8 cellular contexts compared by ENCODE assay signal in genomic region chr10:47553214-47553859, GRCh38. TPM values are rescaled to one million over a fixed set of nuclear protein-coding genes. Genes with fewer than 3 reads are reported as not detected.
DNase-seq lines count a peak whose midpoint lies in the region; ATAC-seq and TF ChIP-seq lines count a peak whose summit lies in the region.
"Not testable (repeated sequence)": the region's sequence is repeated elsewhere in the genome, so short reads cannot be mapped to it uniquely, and the experiment has no call there.

No MANE protein-coding gene starts in this region.

- TF ChIP-seq EP300 in esophagus muscularis mucosa (IDR thresholded peaks at IDR 0.05), result not testable (repeated sequence)

- peak; percentile 82 for DNase-seq in DMS153 (lab: John Stamatoyannopoulos, UW)
- peak; percentile 11 for DNase-seq in Jurkat, Clone E6-1 (ENCODE audit: low read depth, low spot score)
- peak; percentile 90 to 91 for DNase-seq in activated T-cell treated with anti-CD3 and anti-CD28 coated beads, Interleukin-2, amount 50 U/mL, for 48 hours
- DNase-seq in esophagus muscularis mucosa (ENCODE audit: extremely low spot score), result peak; percentile 94
- DNase-seq in stimulated activated CD8-positive, alpha-beta memory T cell treated with anti-CD3 and anti-CD28 coated beads, Interleukin-4, amount 100 ng/mL, for 48 hours, result peak; percentile 90

- TF ChIP-seq CTCF in esophagus muscularis mucosa (IDR thresholded peaks at IDR 0.05), result not testable (repeated sequence)

- H3K4me1 ChIP-seq in esophagus muscularis mucosa; muscle layer of colon (ENCODE audit: insufficient read depth, low read length): not testable (repeated sequence)

- peak overlapping the region; percentile 80 to 88 (median 86) for H3K27ac ChIP-seq in esophagus muscularis mucosa (replicated peaks in 1 of 4)
- peak overlapping the region; percentile 80 for H3K27ac ChIP-seq in muscle layer of colon (ENCODE audit: low read depth, low read length)

- H3K9ac ChIP-seq in muscle layer of colon (ENCODE audit: low read length), result peak overlapping the region; percentile 90

- not testable (repeated sequence) for H3K36me3 ChIP-seq in esophagus muscularis mucosa; muscle layer of colon (ENCODE audit: insufficient read depth, low read length)

- H3K9me3 ChIP-seq in esophagus muscularis mucosa; muscle layer of colon (ENCODE audit: low read length): not testable (repeated sequence)

- WGBS in esophagus muscularis mucosa, result 2% methylated on average over 8 of the region's 60 CpGs

- ATAC-seq in GM21723 (IDR thresholded peaks at IDR 0.05; ENCODE audit: unreplicated experiment), result peak; percentile 95

- intact Hi-C loops in esophagus muscularis mucosa (cut with DNase I), result not testable (repeated sequence)

- not testable (repeated sequence) for H3K27me3 ChIP-seq in esophagus muscularis mucosa; muscle layer of colon (ENCODE audit: control insufficient read depth in 1 of 2, insufficient read depth in 2 of 2, low read length in 2 of 2)

- peak overlapping the region; percentile 67 for H3K4me3 ChIP-seq in Jurkat, Clone E6-1 (ENCODE audit: low read length)
- H3K4me3 ChIP-seq in esophagus muscularis mucosa (peak overlapping the region; percentile 64 to 89 (median 70)), muscle layer of colon (ENCODE audit: low read depth in 1 of 2, low read length in 2 of 2) (peak overlapping the region; percentile 57 to 87)

- not testable (repeated sequence) for TF ChIP-seq POLR2A in esophagus muscularis mucosa (IDR thresholded peaks at IDR 0.05; ENCODE audit: low read depth)

TF ChIP-seq in PFSK-1, 5 proteins besides CTCF, POLR2A, EP300 and RAD21:
- TF ChIP-seq, protein P1, sequence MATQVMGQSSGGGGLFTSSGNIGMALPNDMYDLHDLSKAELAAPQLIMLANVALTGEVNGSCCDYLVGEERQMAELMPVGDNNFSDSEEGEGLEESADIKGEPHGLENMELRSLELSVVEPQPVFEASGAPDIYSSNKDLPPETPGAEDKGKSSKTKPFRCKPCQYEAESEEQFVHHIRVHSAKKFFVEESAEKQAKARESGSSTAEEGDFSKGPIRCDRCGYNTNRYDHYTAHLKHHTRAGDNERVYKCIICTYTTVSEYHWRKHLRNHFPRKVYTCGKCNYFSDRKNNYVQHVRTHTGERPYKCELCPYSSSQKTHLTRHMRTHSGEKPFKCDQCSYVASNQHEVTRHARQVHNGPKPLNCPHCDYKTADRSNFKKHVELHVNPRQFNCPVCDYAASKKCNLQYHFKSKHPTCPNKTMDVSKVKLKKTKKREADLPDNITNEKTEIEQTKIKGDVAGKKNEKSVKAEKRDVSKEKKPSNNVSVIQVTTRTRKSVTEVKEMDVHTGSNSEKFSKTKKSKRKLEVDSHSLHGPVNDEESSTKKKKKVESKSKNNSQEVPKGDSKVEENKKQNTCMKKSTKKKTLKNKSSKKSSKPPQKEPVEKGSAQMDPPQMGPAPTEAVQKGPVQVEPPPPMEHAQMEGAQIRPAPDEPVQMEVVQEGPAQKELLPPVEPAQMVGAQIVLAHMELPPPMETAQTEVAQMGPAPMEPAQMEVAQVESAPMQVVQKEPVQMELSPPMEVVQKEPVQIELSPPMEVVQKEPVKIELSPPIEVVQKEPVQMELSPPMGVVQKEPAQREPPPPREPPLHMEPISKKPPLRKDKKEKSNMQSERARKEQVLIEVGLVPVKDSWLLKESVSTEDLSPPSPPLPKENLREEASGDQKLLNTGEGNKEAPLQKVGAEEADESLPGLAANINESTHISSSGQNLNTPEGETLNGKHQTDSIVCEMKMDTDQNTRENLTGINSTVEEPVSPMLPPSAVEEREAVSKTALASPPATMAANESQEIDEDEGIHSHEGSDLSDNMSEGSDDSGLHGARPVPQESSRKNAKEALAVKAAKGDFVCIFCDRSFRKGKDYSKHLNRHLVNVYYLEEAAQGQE (IDR thresholded peaks at IDR 0.05; ENCODE audit: insufficient read depth in 1 of 2, low read depth in 2 of 2, low read length in 2 of 2), result 0 out of 4 replicates have a peak, but pooled peaks of 1 of the 2 experiments have one; percentile 17
- TF ChIP-seq TAF1 (IDR thresholded peaks at IDR 0.05; ENCODE audit: borderline replicate concordance, insufficient read depth, low read length) (peak; percentile 79; the same call in 1 of the 2 replicates), POLR2AphosphoS5 (IDR thresholded peaks at IDR 0.05; ENCODE audit: low read depth, low read length) (peak; percentile 76; the same call in 1 of the 2 replicates)
TF ChIP-seq in PFSK-1: peak in this region for 3; not testable (repeated sequence) for 2.

RNA-seq across cellular contexts. Expression of gene AGAP9, which starts 29.9 kb away (rescaled TPM):
- polyA plus RNA-seq in Jurkat, Clone E6-1 (2012; ENCODE audit: insufficient read depth, insufficient read length), result not detected
- 6.3 TPM for polyA plus RNA-seq in PFSK-1 (2012; ENCODE audit: insufficient read length, low read depth)
- 1 to 10 TPM; 2.6 to 5.4 (median 3.8) TPM for total RNA-seq in esophagus muscularis mucosa

Comparison
In these comparisons a context has a peak if more than half of its experiments do, and no peak if none do; other contexts are left out.
1. Peak in every context shown above with its lines: DNase-seq, ATAC-seq, H3K4me3 ChIP-seq and H3K27ac ChIP-seq.
2. DNase-seq: peak in every context shown above with its lines; median percentile 94 in esophagus muscularis mucosa; 90 in activated T-cell treated with anti-CD3 and anti-CD28 coated beads, Interleukin-2, amount 50 U/mL, for 48 hours; 90 in stimulated activated CD8-positive, alpha-beta memory T cell treated with anti-CD3 and anti-CD28 coated beads, Interleukin-4, amount 100 ng/mL, for 48 hours; 82 in DMS153; 11 in Jurkat, Clone E6-1.